In genomic region chr5:57172466-57172961, GRCh38 we compare ENCODE assay signal across 8 cellular contexts. TPM values are rescaled to one million over a fixed set of nuclear protein-coding genes. Genes with fewer than 3 reads are reported as not detected.
DNase-seq lines count a peak whose midpoint lies in the region; ATAC-seq, FAIRE-seq and TF ChIP-seq lines count a peak whose summit lies in the region.

No MANE protein-coding gene starts in this region.

- TF ChIP-seq EP300 in SK-N-SH (IDR thresholded peaks at IDR 0.05; ENCODE audit: borderline replicate concordance in 1 of 2, low read depth in 1 of 2, low read length in 1 of 2): no peak

- CTCF ChIA-PET in SK-N-SH (lab: Yijun Ruan, JAX): no interaction called here

- H3K4me1 ChIP-seq in SK-N-SH (ENCODE audit: control insufficient read depth in 1 of 2, insufficient read depth in 2 of 2, low read depth in 1 of 2, low read length in 1 of 2) (peaks cover 0 to under 1% of the 10 kb centered on the region in 2 experiments; a peak in 2 of 4 replicates), mucosa of stomach (ENCODE audit: control insufficient read depth, insufficient read depth, low read length) (peaks cover 15% of the 10 kb centered on the region)

- WGBS in SK-N-SH (ENCODE audit: low lambda C conversion rate): 3% methylated on average over 12 of the region's 12 CpGs

- TF ChIP-seq POLR2A in GM12892 (IDR thresholded peaks at IDR 0.05; ENCODE audit: low read depth, low read length): no peak

- H3K4me2 ChIP-seq in SK-N-SH: peak overlapping the region; percentile 93

- H3K9me2 ChIP-seq in SK-N-SH: no peaks in the 10 kb centered on the region

- TF ChIP-seq CTCF in 22Rv1 (IDR thresholded peaks at IDR 0.05) (no peak), SK-N-SH (IDR thresholded peaks at IDR 0.05) (no peak)

- no peak for ATAC-seq in HG03139 (IDR thresholded peaks at IDR 0.05; ENCODE audit: unreplicated experiment)

- H3K36me3 ChIP-seq in SK-N-SH (replicated peaks in 1 of 2; ENCODE audit: control insufficient read depth in 1 of 2, insufficient read depth in 2 of 2, low read length in 1 of 2) (peaks cover 4 to 9% of the 10 kb centered on the region in 2 experiments), mucosa of stomach (ENCODE audit: control insufficient read depth, insufficient read depth, low read length) (no peaks in the 10 kb centered on the region)

- H2AFZ ChIP-seq in SK-N-SH (ENCODE audit: low read depth): peak overlapping the region; percentile 99

- H3K27ac ChIP-seq in 22Rv1 (peak overlapping the region; percentile 99), SK-N-SH (ENCODE audit: low read depth in 2 of 2, low read length in 1 of 2) (peak overlapping the region; percentile 89 to 98; a peak in 3 of 4 replicates)

- no peaks in the 10 kb centered on the region for H3K27me3 ChIP-seq in SK-N-SH (ENCODE audit: insufficient read depth)
- no peaks in the 10 kb centered on the region for H3K27me3 ChIP-seq in mucosa of stomach (ENCODE audit: control insufficient read depth, insufficient read depth, low read length)

- H3K9me3 ChIP-seq in SK-N-SH (no peaks in the 10 kb centered on the region), mucosa of stomach (ENCODE audit: control insufficient read depth, low read length) (no peaks in the 10 kb centered on the region)

- H4K20me1 ChIP-seq in SK-N-SH (ENCODE audit: insufficient read depth): peaks cover 24% of the 10 kb centered on the region

- DNase-seq in SK-N-SH (peak; percentile 43), dermis blood vessel endothelial cell (peak; percentile 37), MV-4-11 (lab: John Stamatoyannopoulos, UW) (no peak), GM12892 (ENCODE audit: insufficient read length) (no peak)

- peaks cover 11% of the 10 kb centered on the region for H3F3A ChIP-seq in SK-N-SH (replicated peaks; ENCODE audit: insufficient read depth)

- H3K9ac ChIP-seq in SK-N-SH (peak overlapping the region; percentile 98), mucosa of stomach (ENCODE audit: low read length) (peak overlapping the region; percentile 87)

- FAIRE-seq in GM12892 (lab: Jason Lieb, UNC): no peak

- POLR2A ChIA-PET in SK-N-SH (lab: Yijun Ruan, JAX): no interaction called here

- no peak for TF ChIP-seq RAD21 in SK-N-SH (IDR thresholded peaks at IDR 0.05; ENCODE audit: low read length)

- peaks cover 36% of the 10 kb centered on the region for H3K79me2 ChIP-seq in SK-N-SH (ENCODE audit: insufficient read depth)

- H3K4me3 ChIP-seq in GM08714 (ENCODE audit: low read length): peak overlapping the region; percentile 73
- peak overlapping the region; percentile 83 to 89 for H3K4me3 ChIP-seq in SK-N-SH (ENCODE audit: low read depth in 2 of 2, low read length in 1 of 2)
- peak overlapping the region; percentile 26 for H3K4me3 ChIP-seq in mucosa of stomach (ENCODE audit: low read length)

TF ChIP-seq in SK-N-SH, 30 proteins besides CTCF, POLR2A, EP300 and RAD21:
- no peak for TF ChIP-seq USF2 (IDR thresholded peaks at IDR 0.05; ENCODE audit: borderline replicate concordance, low read depth, low read length)
- TF ChIP-seq IRF3 (IDR thresholded peaks at IDR 0.05; ENCODE audit: low read depth, low read length): no peak
- no peak for TF ChIP-seq YY1 (IDR thresholded peaks at IDR 0.05; ENCODE audit: low read depth)
- TF ChIP-seq MEF2A (IDR thresholded peaks at IDR 0.05; ENCODE audit: borderline replicate concordance, low read depth): no peak
- no peak for TF ChIP-seq NRF1 (IDR thresholded peaks at IDR 0.05; ENCODE audit: low read depth, low read length)
- no peak for TF ChIP-seq TEAD4 (IDR thresholded peaks at IDR 0.05; ENCODE audit: borderline replicate concordance, insufficient read depth)
- TF ChIP-seq SIN3A (IDR thresholded peaks at IDR 0.05; ENCODE audit: borderline replicate concordance, low read depth, low read length): no peak
- TF ChIP-seq GABPA (IDR thresholded peaks at IDR 0.05; ENCODE audit: low read depth): no peak
- TF ChIP-seq PBX3 (IDR thresholded peaks at IDR 0.05): no peak
- no peak for TF ChIP-seq JUND (IDR thresholded peaks at IDR 0.05)
- TF ChIP-seq USF1 (IDR thresholded peaks at IDR 0.05; ENCODE audit: borderline replicate concordance, low read depth): no peak
- no peak for TF ChIP-seq NFIC (IDR thresholded peaks at IDR 0.05; ENCODE audit: borderline replicate concordance)
- TF ChIP-seq RXRA (IDR thresholded peaks at IDR 0.05; ENCODE audit: borderline replicate concordance, low read depth): no peak
- no peak for TF ChIP-seq FOXM1 (IDR thresholded peaks at IDR 0.05; ENCODE audit: low read depth)
- TF ChIP-seq EZH2phosphoT487 (IDR thresholded peaks at IDR 0.05; ENCODE audit: borderline replicate concordance, low read depth): no peak
- TF ChIP-seq MAX (IDR thresholded peaks at IDR 0.05; ENCODE audit: low read depth): no peak

RNA-seq across cellular contexts. Expression of gene GPBP1, which starts 1.3 kb away (rescaled TPM):
- polyA plus RNA-seq in SK-N-SH (2012; rRNA removed): 11.4 and 14.2 TPM in 2 replicates
- polyA plus RNA-seq in SK-N-SH (2012; cell fraction: cytosol; rRNA removed): 17.5 and 23.1 TPM in 2 replicates
- polyA plus RNA-seq in SK-N-SH (2012; cell fraction: nucleus; rRNA removed): 10.6 and 23.1 TPM in 2 replicates
- total RNA-seq in dermis blood vessel endothelial cell: 78.0 and 86.4 TPM in 2 replicates
- polyA plus RNA-seq in GM12892 (2012; ENCODE audit: missing spikeins): 61.1 TPM

Comparison
In these comparisons a context has a peak if more than half of its experiments do, and no peak if none do; other contexts are left out.
1. H3K4me3 ChIP-seq: peak in every context shown above with its lines; median percentile 86 in SK-N-SH; 73 in GM08714; 26 in mucosa of stomach.
2. DNase-seq: peak in SK-N-SH (single experiment) and dermis blood vessel endothelial cell (single experiment); none in MV-4-11 (single experiment) and GM12892 (single experiment).